Comparison of ENCODE assay signal across 21 cellular contexts in the genomic region with DNA sequence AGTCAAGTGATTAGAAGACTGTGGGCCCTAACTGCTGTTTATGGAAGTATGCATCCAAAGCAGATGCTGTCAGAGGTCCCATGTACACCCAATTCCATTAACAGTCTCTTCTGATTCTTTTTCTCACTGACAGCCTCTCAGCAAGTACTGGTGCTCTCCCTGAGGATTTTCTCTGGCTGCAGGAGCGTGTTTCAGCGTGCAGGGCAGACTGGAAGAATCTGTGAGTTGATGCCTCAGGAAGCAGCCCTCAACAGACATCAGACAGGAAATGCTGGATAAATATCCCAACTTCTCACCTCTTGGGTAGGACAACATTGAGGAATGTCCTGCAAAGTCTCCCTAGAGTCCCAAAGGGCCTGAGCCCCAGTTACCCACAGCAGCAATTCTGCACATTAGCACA.
"Had no signal": no experiment of that assay in that cellular context is flagged by ENCODE, and none has a peak within 500 bp of the region (broad histone marks: within the 10 kb centered on the region; RNA-seq: fewer than 3 reads in every experiment).

No MANE protein-coding gene starts in this region.

- H3K27ac ChIP-seq: breast epithelium, hepatocyte had no signal

- H2AFZ ChIP-seq: hepatocyte had no signal

- H3K4me2 ChIP-seq: hepatocyte had no signal

- H3K9me3 ChIP-seq: ascending aorta, breast epithelium had no signal

- ATAC-seq: activated CD4-positive, CD25-positive, alpha-beta regulatory T cell treated with anti-CD3 and anti-CD28 coated beads, Interleukin-2, amount 50 U/mL, for 24 hours; activated naive CD8-positive, alpha-beta T cell treated with anti-CD3 and anti-CD28 coated beads, Interleukin-2, amount 50 U/mL, for 24 hours; activated T-cell treated with anti-CD3 and anti-CD28 coated beads, Interleukin-2, amount 50 U/mL, for 4 hours had no signal

- H3K79me2 ChIP-seq: hepatocyte had no signal

- H3K27me3 ChIP-seq: ascending aorta, breast epithelium, hepatocyte had no signal

- H3K4me3 ChIP-seq: ascending aorta, breast epithelium, hepatocyte, lung had no signal

- H3K36me3 ChIP-seq: ascending aorta, breast epithelium had no signal

- H3K4me1 ChIP-seq: ascending aorta, breast epithelium had no signal

- DNase-seq: activated CD4-positive, alpha-beta T cell treated with anti-CD3 and anti-CD28 coated beads, Interleukin-2, amount 10 ng/mL, durations not matched to agents 7 days and 5 days; activated CD8-positive, alpha-beta memory T cell treated with anti-CD3 and anti-CD28 coated beads, Interleukin-2, amount 50 U/mL, for 4 hours; activated naive CD4-positive, alpha-beta T cell treated with anti-CD3 and anti-CD28 coated beads, Interleukin-2, amount 10 ng/mL, durations not matched to agents 7 days and 5 days; activated naive CD8-positive, alpha-beta T cell treated with anti-CD3 and anti-CD28 coated beads, Interleukin-2, amount 50 U/mL, for 24 hours; activated T-cell treated with anti-CD3 and anti-CD28 coated beads, Interleukin-2, amount 50 U/mL, for 4 hours; cerebellar nuclear complex; cortex of kidney; effector CD4-positive, alpha-beta T cell; islet precursor cell; midbrain; nephron progenitor cell; nucleus accumbens; posterior cingulate gyrus; retina; stimulated activated CD4-positive, alpha-beta T cell treated with anti-CD3 and anti-CD28 coated beads, Interleukin-2, amount 100 ng/mL, for 24 hours; stimulated activated naive CD4-positive, alpha-beta T cell treated with Interleukin-2 at 50 U/mL for 16 hours had no signal
